8 cellular contexts compared by ENCODE assay signal in the genomic region with DNA sequence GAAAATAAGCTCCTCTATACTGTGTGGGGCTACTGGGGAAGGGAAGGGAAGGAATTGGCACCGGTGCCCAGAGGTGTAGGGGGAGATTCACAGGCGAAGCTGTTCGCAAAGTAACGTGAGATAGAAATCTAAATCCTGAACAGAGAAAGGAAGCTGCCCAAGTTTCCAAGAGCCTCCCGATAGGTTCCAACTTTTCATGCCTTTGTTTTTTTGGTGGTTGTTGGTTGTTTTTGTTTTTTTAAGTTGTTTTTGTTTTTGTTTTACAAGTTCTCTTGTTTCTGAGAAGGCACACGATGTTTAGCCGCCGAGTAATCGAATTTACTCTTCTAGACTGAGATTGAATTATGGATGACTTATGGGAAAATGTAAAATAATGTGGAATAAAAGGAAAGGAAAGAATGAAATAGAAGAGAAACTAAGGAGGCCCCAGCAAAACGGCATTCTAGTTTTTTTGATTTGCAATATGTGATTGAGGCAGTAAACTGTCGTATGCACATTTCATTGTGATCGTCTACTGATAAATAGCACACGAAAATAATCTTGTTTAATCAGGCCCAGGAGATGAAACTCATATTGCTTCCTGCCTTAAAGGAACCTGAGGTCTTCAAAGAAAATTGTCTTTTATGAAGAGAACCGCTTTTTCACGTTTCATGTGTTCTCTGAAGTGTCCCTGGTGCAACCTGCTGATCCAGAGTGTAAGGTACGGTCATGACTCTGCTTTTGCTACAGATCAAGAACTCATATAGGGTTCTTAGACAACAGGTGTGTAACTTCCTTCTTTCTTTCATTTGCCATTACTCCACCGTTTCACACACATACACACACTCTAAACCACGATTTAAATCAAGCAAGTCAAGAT. TPM values are rescaled to one million over a fixed set of nuclear protein-coding genes. Genes with fewer than 3 reads are reported as not detected.
DNase-seq lines count a peak whose midpoint lies in the region; ATAC-seq and TF ChIP-seq lines count a peak whose summit lies in the region.

No MANE protein-coding gene starts in this region.

- peaks cover 43% of the 10 kb centered on the region for H3K4me1 Mint-ChIP-seq in activated naive CD4-positive, alpha-beta T cell treated with anti-CD3 and anti-CD28 coated beads for 36 hours (ENCODE audit: low read depth)
- peaks cover 50% of the 10 kb centered on the region for H3K4me1 Mint-ChIP-seq in T-helper 2 cell treated with Interferon-gamma antibody and Interleukin-4, amounts not matched to agents 5 μg/mL and 100 μg/mL, for 36 hours (ENCODE audit: low read depth)

- TF ChIP-seq CTCF in fibroblast of villous mesenchyme (IDR thresholded peaks at IDR 0.05; ENCODE audit: insufficient read depth, low read depth, low read length): no peak
- no peak for TF ChIP-seq CTCF in psoas muscle (IDR thresholded peaks at IDR 0.05)

- H3K4me3 Mint-ChIP-seq in activated naive CD4-positive, alpha-beta T cell treated with anti-CD3 and anti-CD28 coated beads for 36 hours: peak overlapping the region; percentile 85
- H3K4me3 Mint-ChIP-seq in T-helper 2 cell treated with Interferon-gamma antibody and Interleukin-4, amounts not matched to agents 5 μg/mL and 100 μg/mL, for 36 hours: peak overlapping the region; percentile 89

- no peaks in the 10 kb centered on the region for H3K27me3 ChIP-seq in psoas muscle (ENCODE audit: insufficient read depth in 3 of 3, low read length in 2 of 3)

- intact Hi-C loops in activated naive CD4-positive, alpha-beta T cell treated with anti-CD3 and anti-CD28 coated beads for 36 hours (cut with micrococcal nuclease): loop anchor here (1.0 to 5.0 kb wide), 7 partner anchors 86 to 1539 kb away; a partner anchor contains a TSS
- intact Hi-C loops in psoas muscle (cut with DNase I): loop anchor here (5.0 to 10.0 kb wide), 5 partner anchors 56 to 598 kb away; no protein-coding TSS in a partner anchor

- H3K4me3 ChIP-seq in fibroblast of villous mesenchyme (ENCODE audit: low read depth, low read length) (peak overlapping the region; percentile 84), psoas muscle (peak overlapping the region; percentile 79)

- ATAC-seq in psoas muscle (peak in 3 of 4 donors; percentile 1 to 14 (median 5)), GM21360 (IDR thresholded peaks at IDR 0.05; ENCODE audit: unreplicated experiment) (no peak), GM19023 (IDR thresholded peaks at IDR 0.05; ENCODE audit: unreplicated experiment) (no peak)

- H3K27ac ChIP-seq in psoas muscle: peak overlapping the region; percentile 79

- DNase-seq in activated naive CD4-positive, alpha-beta T cell treated with anti-CD3 and anti-CD28 coated beads for 36 hours: peak; percentile 33
- no peak for DNase-seq in activated naive CD4-positive, alpha-beta T cell treated with anti-CD3 and anti-CD28 coated beads, Interleukin-2, amount 50 U/mL, for 16 hours
- DNase-seq in T-helper 2 cell treated with Interferon-gamma antibody and Interleukin-4, amounts not matched to agents 5 μg/mL and 100 μg/mL, for 36 hours (ENCODE audit: low spot score): no peak
- DNase-seq in fibroblast of villous mesenchyme (ENCODE audit: low read depth): no peak
- DNase-seq in psoas muscle: no peak
- no peak for DNase-seq in D341Med (ENCODE audit: low spot score)

- H3K9me3 Mint-ChIP-seq in activated naive CD4-positive, alpha-beta T cell treated with anti-CD3 and anti-CD28 coated beads for 36 hours: no peaks in the 10 kb centered on the region
- no peaks in the 10 kb centered on the region for H3K9me3 Mint-ChIP-seq in T-helper 2 cell treated with Interferon-gamma antibody and Interleukin-4, amounts not matched to agents 5 μg/mL and 100 μg/mL, for 36 hours

- no peaks in the 10 kb centered on the region for H3K36me3 ChIP-seq in psoas muscle (ENCODE audit: insufficient read depth in 1 of 2, low read depth in 1 of 2)

- H3K9me3 ChIP-seq in psoas muscle: no peaks in the 10 kb centered on the region

- CTCF ChIA-PET in activated naive CD4-positive, alpha-beta T cell treated with anti-CD3 and anti-CD28 coated beads for 36 hours (lab: Charles Lee): interaction anchor here (0.7 to 6.5 kb wide), 4 partner anchors 11 to 191 kb away, joined by 3 to 85 read pairs (median 14); no protein-coding TSS in a partner anchor

- H3K27me3 Mint-ChIP-seq in activated naive CD4-positive, alpha-beta T cell treated with anti-CD3 and anti-CD28 coated beads for 36 hours (ENCODE audit: low read depth): no peaks in the 10 kb centered on the region
- peaks cover 3% of the 10 kb centered on the region for H3K27me3 Mint-ChIP-seq in T-helper 2 cell treated with Interferon-gamma antibody and Interleukin-4, amounts not matched to agents 5 μg/mL and 100 μg/mL, for 36 hours (ENCODE audit: low read depth)

- H3K4me1 ChIP-seq in psoas muscle: peaks cover 19% of the 10 kb centered on the region

- 32 to 43% (median 37%) methylated on average over 18 of the region's 18 CpGs for WGBS in psoas muscle, 3 donors

- H3K36me3 Mint-ChIP-seq in activated naive CD4-positive, alpha-beta T cell treated with anti-CD3 and anti-CD28 coated beads for 36 hours (ENCODE audit: low read depth): no peaks in the 10 kb centered on the region
- H3K36me3 Mint-ChIP-seq in T-helper 2 cell treated with Interferon-gamma antibody and Interleukin-4, amounts not matched to agents 5 μg/mL and 100 μg/mL, for 36 hours (ENCODE audit: low read depth): peaks cover 17% of the 10 kb centered on the region

- peak overlapping the region; percentile 79 for H3K27ac Mint-ChIP-seq in activated naive CD4-positive, alpha-beta T cell treated with anti-CD3 and anti-CD28 coated beads for 36 hours
- H3K27ac Mint-ChIP-seq in T-helper 2 cell treated with Interferon-gamma antibody and Interleukin-4, amounts not matched to agents 5 μg/mL and 100 μg/mL, for 36 hours: peak overlapping the region; percentile 95

RNA-seq across cellular contexts. Expression of a gene that starts 1.2 kb away (rescaled TPM):
- total RNA-seq in activated naive CD4-positive, alpha-beta T cell treated with anti-CD3 and anti-CD28 coated beads for 36 hours: 10 to 100 TPM; 22.4 to 22.7 TPM
- total RNA-seq in fibroblast of villous mesenchyme (44.1 and 53.1 TPM in 2 replicates), psoas muscle (10 to 100 TPM; 19.4 to 26.6 (median 24.3) TPM)
- polyA plus RNA-seq in psoas muscle: 10 to 100 TPM in 2 of 3 donors, 1 to 10 TPM in 1; 8.3 to 26.3 (median 12.2) TPM

Comparison
In these comparisons a context has a peak if more than half of its experiments do, and no peak if none do; other contexts are left out.
1. ATAC-seq: peak in psoas muscle (3 of 4); none in GM21360 (single experiment) and GM19023 (single experiment).